In genomic region chr10:78432582-78432981, GRCh38 we compare ENCODE assay signal across 12 cellular contexts.
DNase-seq lines count a peak whose midpoint lies in the region; ATAC-seq and TF ChIP-seq lines count a peak whose summit lies in the region.
"Had no signal": no experiment of that assay in that cellular context is flagged by ENCODE, and none has a peak within 500 bp of the region (broad histone marks: within the 10 kb centered on the region; RNA-seq: fewer than 3 reads in every experiment).

No MANE protein-coding gene starts in this region.

- H3K36me3 ChIP-seq in BLaER1 treated with 17β-estradiol and CSF1 and Interleukin-3, amounts not matched to agents 10 nM and 100 nM: no peaks in the 10 kb centered on the region
- no peaks in the 10 kb centered on the region for H3K36me3 ChIP-seq in OCI-LY3 (replicated peaks; ENCODE audit: low read depth, low read length)
- H3K36me3 ChIP-seq in osteoblast (ENCODE audit: insufficient read depth, low read length): no peaks in the 10 kb centered on the region

- no peak for ATAC-seq in GM19463 (IDR thresholded peaks at IDR 0.05; ENCODE audit: unreplicated experiment)
- ATAC-seq in activated T-helper 17 cell treated with anti-CD3 and anti-CD28 coated beads, Interleukin-2, amount 50 U/mL, for 72 hours (replicated peaks): no peak
- ATAC-seq: activated naive CD4-positive, alpha-beta T cell treated with anti-CD3 and anti-CD28 coated beads, Interleukin-2, amount 50 U/mL, for 72 hours had no signal

- DNase-seq in fibroblast of the aortic adventitia (ENCODE audit: low read depth) (peak; percentile 29), osteoblast (ENCODE audit: insufficient read length, low spot score, missing footprints) (no peak), NCI-H345 (lab: John Stamatoyannopoulos, UW) (no peak)
- no peak for DNase-seq in activated CD8-positive, alpha-beta memory T cell treated with anti-CD3 and anti-CD28 coated beads for 24 hours
- DNase-seq: activated CD4-positive, alpha-beta memory T cell treated with anti-CD3 and anti-CD28 coated beads for 36 hours; NCI-H524 treated with DMSO at 0.1 percent for 48 hours had no signal

- no peak overlapping the region for H3K27ac Mint-ChIP-seq in activated T-helper 17 cell treated with anti-CD3 and anti-CD28 coated beads, Interleukin-2, amount 50 U/mL, for 72 hours
- H3K27ac Mint-ChIP-seq: activated CD4-positive, alpha-beta memory T cell treated with anti-CD3 and anti-CD28 coated beads for 36 hours had no signal

- no peaks in the 10 kb centered on the region for H3K27me3 ChIP-seq in BLaER1 treated with 17β-estradiol and CSF1 and Interleukin-3, amounts not matched to agents 10 nM and 100 nM
- H3K27me3 ChIP-seq in OCI-LY3 (ENCODE audit: low read depth, low read length) (peaks cover 37% of the 10 kb centered on the region), osteoblast (ENCODE audit: insufficient read depth, low read length) (peaks cover 35% of the 10 kb centered on the region)

- TF ChIP-seq CTCF in OCI-LY3 (IDR thresholded peaks at IDR 0.05; ENCODE audit: low read depth, low read length) (0 out of 2 replicates have a peak, but pooled peaks have one; percentile 7), fibroblast of the aortic adventitia (IDR thresholded peaks at IDR 0.05; ENCODE audit: insufficient read depth, low read length) (no peak), osteoblast (IDR thresholded peaks at IDR 0.05; ENCODE audit: extremely low read depth, low read depth, low read length) (peak; percentile 39)

- H3K36me3 Mint-ChIP-seq in activated T-helper 17 cell treated with anti-CD3 and anti-CD28 coated beads, Interleukin-2, amount 50 U/mL, for 72 hours (ENCODE audit: low read depth): no peaks in the 10 kb centered on the region
- H3K36me3 Mint-ChIP-seq: activated CD4-positive, alpha-beta memory T cell treated with anti-CD3 and anti-CD28 coated beads for 36 hours had no signal

- H3K27me3 Mint-ChIP-seq in activated T-helper 17 cell treated with anti-CD3 and anti-CD28 coated beads, Interleukin-2, amount 50 U/mL, for 72 hours: peaks cover 26% of the 10 kb centered on the region

- H3K4me3 Mint-ChIP-seq in activated T-helper 17 cell treated with anti-CD3 and anti-CD28 coated beads, Interleukin-2, amount 50 U/mL, for 72 hours: no peak overlapping the region
- H3K4me3 Mint-ChIP-seq: activated CD4-positive, alpha-beta memory T cell treated with anti-CD3 and anti-CD28 coated beads for 36 hours had no signal

- H3K79me2 ChIP-seq in OCI-LY3 (ENCODE audit: low read length): no peaks in the 10 kb centered on the region
- H3K79me2 ChIP-seq in osteoblast (ENCODE audit: insufficient read depth, low read length): no peaks in the 10 kb centered on the region

- peaks cover 7% of the 10 kb centered on the region for H3K9me3 Mint-ChIP-seq in activated T-helper 17 cell treated with anti-CD3 and anti-CD28 coated beads, Interleukin-2, amount 50 U/mL, for 72 hours

- H2AFZ ChIP-seq in OCI-LY3 (ENCODE audit: low read depth, low read length) (no peak overlapping the region), osteoblast (ENCODE audit: low read length) (peak overlapping the region; percentile 61)

- H3K27ac ChIP-seq in BLaER1 treated with 17β-estradiol and CSF1 and Interleukin-3, amounts not matched to agents 10 nM and 100 nM: peak overlapping the region in 5 of 11 experiments; percentile 2 to 34 (median 8); a peak in 5 of 22 replicates
- H3K27ac ChIP-seq in OCI-LY3 (ENCODE audit: low read length) (no peak overlapping the region), osteoblast (ENCODE audit: low read depth, low read length) (no peak overlapping the region)

- no peaks in the 10 kb centered on the region for H3K4me1 Mint-ChIP-seq in activated T-helper 17 cell treated with anti-CD3 and anti-CD28 coated beads, Interleukin-2, amount 50 U/mL, for 72 hours

- peak overlapping the region; percentile 81 to 93 (median 87) for H3K4me2 ChIP-seq in BLaER1 treated with 17β-estradiol and CSF1 and Interleukin-3, amounts not matched to agents 10 nM and 100 nM
- no peak overlapping the region for H3K4me2 ChIP-seq in OCI-LY3 (ENCODE audit: low read length)
- H3K4me2 ChIP-seq in osteoblast (ENCODE audit: insufficient read depth, low read length): no peak overlapping the region

- no peak overlapping the region for H3K4me3 ChIP-seq in BLaER1 treated with 17β-estradiol and CSF1 and Interleukin-3, amounts not matched to agents 10 nM and 100 nM
- no peak overlapping the region for H3K4me3 ChIP-seq in OCI-LY3 (ENCODE audit: low read length)
- H3K4me3 ChIP-seq in fibroblast of the aortic adventitia (ENCODE audit: low read depth, low read length): no peak overlapping the region
- H3K4me3 ChIP-seq in osteoblast (ENCODE audit: insufficient read depth, low read length): no peak overlapping the region
- H3K4me3 ChIP-seq: skin epidermis had no signal

- H3K9me3 ChIP-seq in BLaER1 treated with 17β-estradiol and CSF1 and Interleukin-3, amounts not matched to agents 10 nM and 100 nM (replicated peaks in 1 of 11): peaks cover 0 to 12% (median 7%) of the 10 kb centered on the region in 11 experiments; a peak in 9 of 22 replicates
- no peaks in the 10 kb centered on the region for H3K9me3 ChIP-seq in OCI-LY3 (ENCODE audit: insufficient read depth, low read length)
- H3K9me3 ChIP-seq in osteoblast (ENCODE audit: low read depth, low read length): no peaks in the 10 kb centered on the region

- H4K20me1 ChIP-seq in BLaER1 treated with 17β-estradiol and CSF1 and Interleukin-3, amounts not matched to agents 10 nM and 100 nM: no peaks in the 10 kb centered on the region; a peak in 1 of 22 replicates
- H4K20me1 ChIP-seq in OCI-LY3 (ENCODE audit: insufficient read depth, low read length) (no peaks in the 10 kb centered on the region), osteoblast (ENCODE audit: insufficient read depth, low read length) (no peaks in the 10 kb centered on the region)

- H3K9ac ChIP-seq in BLaER1 treated with 17β-estradiol and CSF1 and Interleukin-3, amounts not matched to agents 10 nM and 100 nM: no peak overlapping the region; a peak in 1 of 22 replicates
- no peak overlapping the region for H3K9ac ChIP-seq in OCI-LY3 (ENCODE audit: low read length)

- peaks cover 33 to 47% (median 41%) of the 10 kb centered on the region in 10 experiments for H3K4me1 ChIP-seq in BLaER1 treated with 17β-estradiol and CSF1 and Interleukin-3, amounts not matched to agents 10 nM and 100 nM
- H3K4me1 ChIP-seq in OCI-LY3 (ENCODE audit: low read length): no peaks in the 10 kb centered on the region
- H3K4me1 ChIP-seq in osteoblast (ENCODE audit: insufficient read depth, low read length): no peaks in the 10 kb centered on the region

Comparison
In these comparisons a context has a peak if more than half of its experiments do, and no peak if none do; other contexts are left out.
1. H3K4me2 ChIP-seq: peak in BLaER1 treated with 17β-estradiol and CSF1 and Interleukin-3, amounts not matched to agents 10 nM and 100 nM (11 of 11); none in OCI-LY3 (single experiment) and osteoblast (single experiment).